Comparison of ENCODE assay signal across 18 cellular contexts in genomic region chr2:209091026-209091425, GRCh38.
DNase-seq lines count a peak whose midpoint lies in the region; ATAC-seq and TF ChIP-seq lines count a peak whose summit lies in the region.
"Had no signal": no experiment of that assay in that cellular context is flagged by ENCODE, and none has a peak within 500 bp of the region (broad histone marks: within the 10 kb centered on the region; RNA-seq: fewer than 3 reads in every experiment).

No MANE protein-coding gene starts in this region.

- in situ Hi-C loops in mammary epithelial cell (cut with MboI; ENCODE audit: low sequenced_read_pairs in 2 of 2): no loop called here

- no peaks in the 10 kb centered on the region for H3K36me3 ChIP-seq in mammary epithelial cell (ENCODE audit: insufficient read depth, low read length)
- H3K36me3 ChIP-seq in body of pancreas (replicated peaks in 1 of 2; ENCODE audit: insufficient read depth in 1 of 2, low read depth in 2 of 2): no peaks in the 10 kb centered on the region
- H3K36me3 ChIP-seq: BLaER1 treated with 17β-estradiol and CSF1 and Interleukin-3, amounts not matched to agents 10 nM and 100 nM; MG63; SJSA1 had no signal

- no peak overlapping the region for H3K27ac ChIP-seq in mammary epithelial cell (ENCODE audit: insufficient read depth, low read depth, low read length)
- no peak overlapping the region for H3K27ac ChIP-seq in body of pancreas
- H3K27ac ChIP-seq: BLaER1 treated with 17β-estradiol and CSF1 and Interleukin-3, amounts not matched to agents 10 nM and 100 nM; SJSA1 had no signal

- dilution Hi-C loops in mammary epithelial cell (cut with HindIII; ENCODE audit: low sequenced_read_pairs): no loop called here

- CTCF ChIA-PET in mammary epithelial cell (lab: Charles Lee; ENCODE audit: low non-redundant PET): no interaction called here
- CTCF ChIA-PET in MCF 10A (lab: Yijun Ruan, JAX): interaction anchor here (0.6 to 0.7 kb wide), 3 partner anchors 108 to 602 kb away, joined by 3 read pairs; no protein-coding TSS in a partner anchor

- H3K4me3 ChIP-seq in mammary epithelial cell (replicated peaks in 1 of 3; ENCODE audit: insufficient read depth in 1 of 3, low read depth in 2 of 3, low read length in 3 of 3): no peak overlapping the region
- no peak overlapping the region for H3K4me3 ChIP-seq in body of pancreas
- H3K4me3 ChIP-seq: BLaER1 treated with 17β-estradiol and CSF1 and Interleukin-3, amounts not matched to agents 10 nM and 100 nM; MG63; SJSA1 had no signal

- no peaks in the 10 kb centered on the region for H3K9me3 ChIP-seq in mammary epithelial cell (replicated peaks; ENCODE audit: insufficient read depth, low read length)
- no peaks in the 10 kb centered on the region for H3K9me3 ChIP-seq in body of pancreas
- H3K9me3 ChIP-seq: BLaER1 treated with 17β-estradiol and CSF1 and Interleukin-3, amounts not matched to agents 10 nM and 100 nM; MG63; SJSA1 had no signal

- H3K9me3 Mint-ChIP-seq in MCF 10A (ENCODE audit: unreplicated experiment) (no peaks in the 10 kb centered on the region), HFFc6 (peaks cover 32% of the 10 kb centered on the region)

- no peaks in the 10 kb centered on the region for H3K27me3 Mint-ChIP-seq in MCF 10A (ENCODE audit: insufficient read depth, unreplicated experiment)
- H3K27me3 Mint-ChIP-seq in HFFc6 (ENCODE audit: insufficient read depth): no peaks in the 10 kb centered on the region
- H3K27me3 Mint-ChIP-seq: CD8-positive, alpha-beta memory T cell had no signal

- no peaks in the 10 kb centered on the region for H4K20me1 ChIP-seq in mammary epithelial cell (ENCODE audit: insufficient read depth, low read length)
- H4K20me1 ChIP-seq: BLaER1 treated with 17β-estradiol and CSF1 and Interleukin-3, amounts not matched to agents 10 nM and 100 nM had no signal

- POLR2A ChIA-PET in MCF 10A (lab: Yijun Ruan, JAX): interaction anchor here (0.8 kb wide), 1 partner anchor 18 kb away, joined by 5 read pairs; no protein-coding TSS in a partner anchor

- TF ChIP-seq CTCF in mammary epithelial cell (conservative IDR thresholded peaks at IDR 0.05 in 1 of 2, IDR thresholded peaks at IDR 0.05 in 1 of 2; ENCODE audit: extremely low read depth in 1 of 2, insufficient read depth in 1 of 2, low read depth in 1 of 2, low read length in 2 of 2) (no peak), MCF 10A (IDR thresholded peaks at IDR 0.05; ENCODE audit: unreplicated experiment) (no peak), body of pancreas (IDR thresholded peaks at IDR 0.05) (no peak), HFFc6 (IDR thresholded peaks at IDR 0.05) (no peak)

- H3K4me1 Mint-ChIP-seq in MCF 10A (ENCODE audit: insufficient read depth, unreplicated experiment) (no peaks in the 10 kb centered on the region), HFFc6 (ENCODE audit: low read depth) (no peaks in the 10 kb centered on the region)
- H3K4me1 Mint-ChIP-seq: CD8-positive, alpha-beta memory T cell had no signal

- DNase-seq in mammary epithelial cell (peak; percentile 11), MCF 10A (ENCODE audit: unreplicated experiment) (no peak), body of pancreas (no peak), kidney glomerular epithelial cell (lab: John Stamatoyannopoulos, UW) (peak; percentile 73), KG1 (lab: John Stamatoyannopoulos, UW) (no peak), HFFc6 (no peak), GM19238 (ENCODE audit: insufficient read length, low spot score) (no peak), cortex of kidney (lab: John Stamatoyannopoulos, UW) (no peak)
- DNase-seq: CD8-positive, alpha-beta memory T cell; EL; MG63; NCI-H1092; NCI-H1694; NCI-H345; NCI-H526 treated with DMSO at 0.1 percent for 48 hours; RPMI8226 had no signal

- no peak overlapping the region for H2AFZ ChIP-seq in mammary epithelial cell (ENCODE audit: low read depth, low read length)

- no peaks in the 10 kb centered on the region for H3K79me2 ChIP-seq in mammary epithelial cell (ENCODE audit: insufficient read depth, low read length)

- no peak overlapping the region for H3K9ac ChIP-seq in mammary epithelial cell (ENCODE audit: insufficient read depth, low read length)
- H3K9ac ChIP-seq: BLaER1 treated with 17β-estradiol and CSF1 and Interleukin-3, amounts not matched to agents 10 nM and 100 nM had no signal

- 8% methylated on average over 1 of the region's 1 CpG for WGBS in mammary epithelial cell (ENCODE audit: low coverage, missing lambda C conversion rate)
- WGBS in body of pancreas, 2 donors: 32 to 44% methylated on average over 1 of the region's 1 CpG

- H3K4me3 Mint-ChIP-seq in MCF 10A (ENCODE audit: unreplicated experiment) (no peak overlapping the region), HFFc6 (no peak overlapping the region)
- H3K4me3 Mint-ChIP-seq: CD8-positive, alpha-beta memory T cell had no signal

- no peaks in the 10 kb centered on the region for H3K4me1 ChIP-seq in mammary epithelial cell (ENCODE audit: insufficient read depth, low read length)
- no peaks in the 10 kb centered on the region for H3K4me1 ChIP-seq in body of pancreas
- H3K4me1 ChIP-seq: BLaER1 treated with 17β-estradiol and CSF1 and Interleukin-3, amounts not matched to agents 10 nM and 100 nM; SJSA1 had no signal

- H3K27me3 ChIP-seq in mammary epithelial cell (ENCODE audit: insufficient read depth, low read length) (no peaks in the 10 kb centered on the region), body of pancreas (no peaks in the 10 kb centered on the region)
- H3K27me3 ChIP-seq: BLaER1 treated with 17β-estradiol and CSF1 and Interleukin-3, amounts not matched to agents 10 nM and 100 nM; MG63; SJSA1 had no signal

- intact Hi-C loops in mammary epithelial cell (cut with micrococcal nuclease) (no loop called here), MCF 10A (cut with micrococcal nuclease) (no loop called here), body of pancreas (cut with DNase I) (no loop called here)

- TF ChIP-seq POLR2A in body of pancreas (IDR thresholded peaks at IDR 0.05): no peak

- H3K36me3 Mint-ChIP-seq in MCF 10A (ENCODE audit: insufficient read depth, unreplicated experiment) (no peaks in the 10 kb centered on the region), HFFc6 (ENCODE audit: low read depth) (no peaks in the 10 kb centered on the region)
- H3K36me3 Mint-ChIP-seq: CD8-positive, alpha-beta memory T cell had no signal

- H3K4me2 ChIP-seq in mammary epithelial cell (ENCODE audit: insufficient read depth, low read depth, low read length): no peak overlapping the region
- H3K4me2 ChIP-seq: BLaER1 treated with 17β-estradiol and CSF1 and Interleukin-3, amounts not matched to agents 10 nM and 100 nM had no signal

- H3K27ac Mint-ChIP-seq in MCF 10A (ENCODE audit: low read depth, unreplicated experiment) (no peak overlapping the region), HFFc6 (no peak overlapping the region)
- H3K27ac Mint-ChIP-seq: CD8-positive, alpha-beta memory T cell had no signal

- BruUV-seq in mammary epithelial cell (replicated peaks; lab: Mats Ljungman, UMichigan): no TSS peak
- BruUV-seq in MCF 10A (replicated peaks; lab: Mats Ljungman, UMichigan): no TSS peak

- peak; percentile 64 for ATAC-seq in body of pancreas

Comparison
In these comparisons a context has a peak if more than half of its experiments do, and no peak if none do; other contexts are left out.
1. DNase-seq: peak in mammary epithelial cell (single experiment) and kidney glomerular epithelial cell (single experiment); none in MCF 10A (single experiment), body of pancreas (0 of 4), KG1 (single experiment), HFFc6 (single experiment), GM19238 (single experiment) and cortex of kidney (single experiment).